In the genomic region with DNA sequence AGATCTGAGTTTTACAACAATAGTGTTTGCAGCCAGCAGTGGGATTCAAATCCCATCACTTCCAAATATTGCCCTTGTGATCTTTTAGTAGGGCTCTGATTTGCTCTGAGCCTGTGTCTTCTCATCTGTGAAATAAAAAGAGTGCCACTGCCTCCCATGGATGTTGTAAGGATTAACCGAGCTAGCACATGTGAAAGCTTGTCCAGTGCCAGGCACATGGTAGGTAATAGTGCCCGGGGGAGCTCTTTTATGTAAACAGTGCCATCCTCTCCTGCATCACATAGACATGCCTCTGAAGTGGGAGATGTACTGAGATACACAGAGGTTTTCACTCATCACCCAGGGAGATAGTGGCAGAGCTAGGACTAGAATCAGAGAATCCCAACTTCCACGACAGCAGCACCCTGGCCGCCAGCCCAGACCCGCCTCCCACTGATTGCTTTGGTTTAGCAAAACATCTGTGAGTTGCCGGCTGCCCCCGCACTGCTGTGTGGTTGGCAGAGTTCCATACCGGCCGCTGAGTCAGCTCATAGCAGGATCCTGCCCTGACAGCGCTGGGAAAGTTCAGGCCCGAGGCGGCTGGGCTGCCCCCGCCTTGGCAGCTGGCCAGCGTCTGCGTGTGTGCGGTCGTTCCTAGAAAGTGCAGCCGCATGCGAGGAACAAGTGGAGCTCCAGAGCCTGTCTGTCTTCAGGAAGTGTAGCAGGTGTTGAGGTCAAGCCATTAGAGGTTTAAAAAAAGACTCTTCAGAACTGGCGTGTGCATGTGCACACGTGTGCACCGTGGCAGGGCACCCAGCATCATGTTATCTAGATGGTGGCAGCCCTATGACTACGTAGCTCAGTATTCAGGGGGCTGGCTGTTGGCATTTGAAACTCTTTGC, we compare ENCODE assay signal across 8 cellular contexts. TPM values are rescaled to one million over a fixed set of nuclear protein-coding genes. Genes with fewer than 3 reads are reported as not detected.
DNase-seq lines count a peak whose midpoint lies in the region; ATAC-seq and TF ChIP-seq lines count a peak whose summit lies in the region.

No MANE protein-coding gene starts in this region.

- H3K36me3 ChIP-seq in colonic mucosa (no peaks in the 10 kb centered on the region), liver (ENCODE audit: control insufficient read depth in 4 of 4, insufficient read depth in 3 of 4, low read depth in 1 of 4, low read length in 3 of 4) (peaks cover 0 to 3% (median under 1%) of the 10 kb centered on the region in 4 donors)

- H3K4me1 ChIP-seq in colonic mucosa (peaks cover 16% of the 10 kb centered on the region), liver (ENCODE audit: control insufficient read depth in 4 of 4, insufficient read depth in 4 of 4, low read length in 3 of 4) (peaks cover 4 to 62% (median 54%) of the 10 kb centered on the region in 4 donors)

- WGBS in liver: 1% methylated on average over 23 of the region's 23 CpGs

- H3K27ac ChIP-seq in colonic mucosa: no peak overlapping the region
- H3K27ac ChIP-seq in liver (ENCODE audit: low read depth in 1 of 2, low read length in 2 of 2): peak overlapping the region; percentile 0 to 53

- DNase-seq in AG08396 (ENCODE audit: low spot score) (peak; percentile 97), NCI-H460 (ENCODE audit: extremely low read depth, low read depth) (peak; percentile 81), colonic mucosa (peak; percentile 97)
- DNase-seq in activated CD4-positive, alpha-beta T cell treated with anti-CD3 and anti-CD28 coated beads for 48 hours: peak; percentile 97
- peak; percentile 91 to 96 for DNase-seq in stimulated activated CD4-positive, alpha-beta T cell treated with anti-CD3 and anti-CD28 coated beads, Interleukin-4, amount 100 ng/mL, for 4 hours

- peak; percentile 50 for TF ChIP-seq RAD21 in liver (IDR thresholded peaks at IDR 0.05)

- no peaks in the 10 kb centered on the region for H3K9me3 ChIP-seq in colonic mucosa
- no peaks in the 10 kb centered on the region for H3K9me3 ChIP-seq in liver (ENCODE audit: control insufficient read depth in 4 of 4, low read length in 3 of 4)

- no peak overlapping the region for H3K4me3 ChIP-seq in colonic mucosa
- H3K4me3 ChIP-seq in liver (ENCODE audit: low read depth in 1 of 3, low read length in 3 of 3): no peak overlapping the region

- TF ChIP-seq CTCF in colonic mucosa (IDR thresholded peaks at IDR 0.05) (no peak), liver (IDR thresholded peaks at IDR 0.05; ENCODE audit: low read depth, low read length, missing input control) (peak; percentile 20)

- peak; percentile 51 for ATAC-seq in GM19043 (IDR thresholded peaks at IDR 0.05; ENCODE audit: low read depth, unreplicated experiment)
- peak; percentile 58 for ATAC-seq in HG03432 (IDR thresholded peaks at IDR 0.05; ENCODE audit: unreplicated experiment)

- peak overlapping the region in 1 of 2 donors; percentile 1 for H3K9ac ChIP-seq in colonic mucosa (ENCODE audit: low read depth in 2 of 2, low read length in 2 of 2)
- no peak overlapping the region for H3K9ac ChIP-seq in liver (ENCODE audit: low read depth in 1 of 2, low read length in 2 of 2)

- H3K27me3 ChIP-seq in colonic mucosa (no peaks in the 10 kb centered on the region), liver (ENCODE audit: control insufficient read depth in 4 of 4, insufficient read depth in 4 of 4, low read length in 3 of 4) (no peaks in the 10 kb centered on the region)

- intact Hi-C loops in colonic mucosa (cut with DNase I): loop anchor here (10.0 kb wide), 1 partner anchor 81 kb away; the partner anchor contains the start of gene UBL7

TF ChIP-seq in liver, 16 proteins besides CTCF, POLR2A, EP300 and RAD21:
- TF ChIP-seq HNF4G (IDR thresholded peaks at IDR 0.05): no peak
- TF ChIP-seq GABPA (IDR thresholded peaks at IDR 0.05 in 1 of 2, conservative IDR thresholded peaks at IDR 0.05 in 1 of 2): peak; percentile 31 to 87
- peak; percentile 18 for TF ChIP-seq FOXA2 (IDR thresholded peaks at IDR 0.05)
- peak; percentile 87 to 95 for TF ChIP-seq RXRA (IDR thresholded peaks at IDR 0.05)
- peak; percentile 98 to 100 for TF ChIP-seq EGR1 (IDR thresholded peaks at IDR 0.05; ENCODE audit: low read depth in 2 of 2)
- peak; percentile 81 for TF ChIP-seq YY1 (IDR thresholded peaks at IDR 0.05)
- TF ChIP-seq, protein P1, sequence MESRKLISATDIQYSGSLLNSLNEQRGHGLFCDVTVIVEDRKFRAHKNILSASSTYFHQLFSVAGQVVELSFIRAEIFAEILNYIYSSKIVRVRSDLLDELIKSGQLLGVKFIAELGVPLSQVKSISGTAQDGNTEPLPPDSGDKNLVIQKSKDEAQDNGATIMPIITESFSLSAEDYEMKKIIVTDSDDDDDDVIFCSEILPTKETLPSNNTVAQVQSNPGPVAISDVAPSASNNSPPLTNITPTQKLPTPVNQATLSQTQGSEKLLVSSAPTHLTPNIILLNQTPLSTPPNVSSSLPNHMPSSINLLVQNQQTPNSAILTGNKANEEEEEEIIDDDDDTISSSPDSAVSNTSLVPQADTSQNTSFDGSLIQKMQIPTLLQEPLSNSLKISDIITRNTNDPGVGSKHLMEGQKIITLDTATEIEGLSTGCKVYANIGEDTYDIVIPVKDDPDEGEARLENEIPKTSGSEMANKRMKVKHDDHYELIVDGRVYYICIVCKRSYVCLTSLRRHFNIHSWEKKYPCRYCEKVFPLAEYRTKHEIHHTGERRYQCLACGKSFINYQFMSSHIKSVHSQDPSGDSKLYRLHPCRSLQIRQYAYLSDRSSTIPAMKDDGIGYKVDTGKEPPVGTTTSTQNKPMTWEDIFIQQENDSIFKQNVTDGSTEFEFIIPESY (IDR thresholded peaks at IDR 0.05): peak; percentile 91
- peak; percentile 75 for TF ChIP-seq REST (IDR thresholded peaks at IDR 0.05)
- TF ChIP-seq JUND (IDR thresholded peaks at IDR 0.05): peak; percentile 78 to 88
- TF ChIP-seq SP1 (IDR thresholded peaks at IDR 0.05): peak; percentile 77
- peak; percentile 61 for TF ChIP-seq ATF3 (IDR thresholded peaks at IDR 0.05)
- TF ChIP-seq FOXA1 (IDR thresholded peaks at IDR 0.05): peak; percentile 70
- TF ChIP-seq, protein P2, sequence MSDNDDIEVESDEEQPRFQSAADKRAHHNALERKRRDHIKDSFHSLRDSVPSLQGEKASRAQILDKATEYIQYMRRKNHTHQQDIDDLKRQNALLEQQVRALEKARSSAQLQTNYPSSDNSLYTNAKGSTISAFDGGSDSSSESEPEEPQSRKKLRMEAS (IDR thresholded peaks at IDR 0.05): peak; percentile 97
- TF ChIP-seq TAF1 (conservative IDR thresholded peaks at IDR 0.05): no peak
- peak; percentile 47 to 77 for TF ChIP-seq HNF4A (conservative IDR thresholded peaks at IDR 0.05)
- TF ChIP-seq NR2F2 (IDR thresholded peaks at IDR 0.05): peak; percentile 96

RNA-seq across cellular contexts. Expression of gene ARID3B, which starts 5.0 kb away (rescaled TPM):
- total RNA-seq in NCI-H460 (2014; rRNA removed; shearing (Covaris generic)): 2.1 and 2.8 TPM in 2 replicates
- 3.6 and 4.6 TPM in 2 replicates for polyA plus RNA-seq in NCI-H460 (2014; cell fraction: nucleus; rRNA removed)
- total RNA-seq in colonic mucosa (1 to 10 TPM; 8.8 to 9.5 TPM), liver (1 to 10 TPM; 3.6 to 6.6 TPM)
- polyA plus RNA-seq in liver: 1 to 10 TPM; 1.4 to 1.8 TPM
